ENCODE assay signal across 9 cellular contexts in genomic region chr2:219352448-219353023, GRCh38. TPM values are rescaled to one million over a fixed set of nuclear protein-coding genes. Genes with fewer than 3 reads are reported as not detected.
DNase-seq lines count a peak whose midpoint lies in the region; ATAC-seq and TF ChIP-seq lines count a peak whose summit lies in the region.
"Had no signal": no experiment of that assay in that cellular context is flagged by ENCODE, and none has a peak within 500 bp of the region (broad histone marks: within the 10 kb centered on the region; RNA-seq: fewer than 3 reads in every experiment).

No MANE protein-coding gene starts in this region.

- H3K27ac ChIP-seq in dorsolateral prefrontal cortex (no peak overlapping the region), mesenchymal stem cell (ENCODE audit: low read length, poor library complexity, severe bottlenecking) (no peak overlapping the region)

- H3K4ac ChIP-seq in mesenchymal stem cell (ENCODE audit: low read depth in 1 of 2, low read length in 2 of 2), result no peak overlapping the region

- H4K91ac ChIP-seq in mesenchymal stem cell (ENCODE audit: low read length), result no peak overlapping the region

- H3K23ac ChIP-seq in mesenchymal stem cell (ENCODE audit: low read length in 2 of 2), result no peak overlapping the region

- intact Hi-C loops in Caco-2 (cut with micrococcal nuclease; ENCODE audit: unreplicated experiment) (loop anchor here (2.0 kb wide), 1 partner anchor 192 kb away; the partner anchor contains the start of gene NHEJ1), dorsolateral prefrontal cortex (cut with DNase I) (no loop called here)

- no peak overlapping the region for H2AK5ac ChIP-seq in mesenchymal stem cell (ENCODE audit: low read length, severe bottlenecking)

- no peak overlapping the region for H2BK12ac ChIP-seq in mesenchymal stem cell (ENCODE audit: low read length in 2 of 2)

- H3K27me3 ChIP-seq in Caco-2 (replicated peaks; ENCODE audit: control insufficient read depth, insufficient read depth, low read length) (no peaks in the 10 kb centered on the region), dorsolateral prefrontal cortex (peaks cover 0 to 46% (median 20%) of the 10 kb centered on the region in 45 donors), mesenchymal stem cell (ENCODE audit: control insufficient read depth in 1 of 2, insufficient read depth in 1 of 2, low read length in 2 of 2) (peaks cover 29 to 76% of the 10 kb centered on the region in 2 experiments)

- H3K27me3 Mint-ChIP-seq in Caco-2 (ENCODE audit: insufficient read depth, unreplicated experiment), result peaks cover 16% of the 10 kb centered on the region

- DNase-seq in Caco-2 (peak; percentile 56 to 69), HEK293T (ENCODE audit: extremely low spot score) (peak; percentile 79), NCI-H460 (ENCODE audit: extremely low read depth, low read depth) (peak; percentile 70), dorsolateral prefrontal cortex (peak; percentile 30 to 87 (median 64)), mesenchymal stem cell (peak; percentile 70)
- peak; percentile 56 to 66 for DNase-seq in activated CD4-positive, alpha-beta T cell treated with anti-CD3 and anti-CD28 coated beads, Interleukin-2, amount 50 U/mL, for 4 hours
- peak; percentile 88 for DNase-seq in stimulated activated CD8-positive, alpha-beta memory T cell treated with anti-CD3 and anti-CD28 coated beads, Interleukin-4, amount 100 ng/mL, for 48 hours

- no peak overlapping the region for H2BK5ac ChIP-seq in mesenchymal stem cell (ENCODE audit: low read depth, low read length, poor library complexity, severe bottlenecking)

- no peaks in the 10 kb centered on the region for H3K36me3 Mint-ChIP-seq in Caco-2 (ENCODE audit: insufficient read depth, unreplicated experiment)

- no peaks in the 10 kb centered on the region for H3K4me1 Mint-ChIP-seq in Caco-2 (ENCODE audit: low read depth, unreplicated experiment)
- H3K4me1 Mint-ChIP-seq: activated naive CD4-positive, alpha-beta T cell treated with anti-CD3 and anti-CD28 coated beads, Interleukin-2, amount 50 U/mL, for 24 hours had no signal

- TF ChIP-seq CTCF in Caco-2 (IDR thresholded peaks at IDR 0.05; ENCODE audit: insufficient read depth in 1 of 2, low read depth in 1 of 2, low read length in 1 of 2, severe bottlenecking in 1 of 2, unreplicated experiment in 1 of 2) (peak; percentile 51 to 54), dorsolateral prefrontal cortex (IDR thresholded peaks at IDR 0.05 in 54 of 56, conservative IDR thresholded peaks at IDR 0.05 in 2 of 56; ENCODE audit: low read depth in 1 of 56, partially characterized antibody in 56 of 56) (peak; percentile 38 to 75 (median 64))

- H3K14ac ChIP-seq in mesenchymal stem cell (ENCODE audit: low read length in 2 of 2), result no peak overlapping the region

- no peaks in the 10 kb centered on the region for H3K36me3 ChIP-seq in Caco-2 (ENCODE audit: control insufficient read depth, insufficient read depth, low read length)
- H3K36me3 ChIP-seq in mesenchymal stem cell (ENCODE audit: control insufficient read depth in 1 of 2, insufficient read depth in 2 of 2, low read depth in 1 of 2, low read length in 2 of 2), result no peaks in the 10 kb centered on the region

- no peak overlapping the region for H3K9ac ChIP-seq in mesenchymal stem cell (ENCODE audit: low read length)

- no peak overlapping the region for H3K27ac Mint-ChIP-seq in Caco-2 (ENCODE audit: unreplicated experiment)
- H3K27ac Mint-ChIP-seq: activated naive CD4-positive, alpha-beta T cell treated with anti-CD3 and anti-CD28 coated beads, Interleukin-2, amount 50 U/mL, for 24 hours had no signal

- H3K4me2 ChIP-seq in mesenchymal stem cell (ENCODE audit: low read length, poor library complexity, severe bottlenecking), result no peak overlapping the region

- H3K9me3 ChIP-seq in Caco-2 (no peaks in the 10 kb centered on the region), mesenchymal stem cell (ENCODE audit: control insufficient read depth, low read length) (no peaks in the 10 kb centered on the region)

- no peak for ATAC-seq in HG02884 (IDR thresholded peaks at IDR 0.05; ENCODE audit: unreplicated experiment)

- no peak overlapping the region for H3K4me3 Mint-ChIP-seq in Caco-2 (ENCODE audit: unreplicated experiment)
- H3K4me3 Mint-ChIP-seq: activated naive CD4-positive, alpha-beta T cell treated with anti-CD3 and anti-CD28 coated beads, Interleukin-2, amount 50 U/mL, for 24 hours had no signal

- no peak overlapping the region for H3K18ac ChIP-seq in mesenchymal stem cell (ENCODE audit: low read depth in 1 of 2, low read length in 2 of 2)

- H3K4me3 ChIP-seq in Caco-2 (ENCODE audit: low read depth, low read length), result no peak overlapping the region
- no peak overlapping the region for H3K4me3 ChIP-seq in dorsolateral prefrontal cortex
- no peak overlapping the region for H3K4me3 ChIP-seq in mesenchymal stem cell (ENCODE audit: insufficient read depth in 1 of 2, low read depth in 1 of 2, low read length in 2 of 2)

- H4K8ac ChIP-seq in mesenchymal stem cell (ENCODE audit: low read length), result no peak overlapping the region

- WGBS in mesenchymal stem cell, result 38% methylated on average over 5 of the region's 5 CpGs

- H3K9me3 Mint-ChIP-seq in Caco-2 (ENCODE audit: unreplicated experiment), result no peaks in the 10 kb centered on the region
- H3K9me3 Mint-ChIP-seq: activated naive CD4-positive, alpha-beta T cell treated with anti-CD3 and anti-CD28 coated beads, Interleukin-2, amount 50 U/mL, for 24 hours had no signal

- no peak overlapping the region for H2BK120ac ChIP-seq in mesenchymal stem cell (ENCODE audit: low read depth, low read length)

- POLR2A ChIA-PET in Caco-2 (lab: Charles Lee) (no interaction called here), HEK293T (lab: Yijun Ruan, JAX) (no interaction called here)

- H3K4me1 ChIP-seq in Caco-2 (no peaks in the 10 kb centered on the region), mesenchymal stem cell (ENCODE audit: control insufficient read depth, insufficient read depth, low read depth, low read length) (no peaks in the 10 kb centered on the region)

- no peak overlapping the region for H2BK15ac ChIP-seq in mesenchymal stem cell (ENCODE audit: low read depth, poor library complexity, severe bottlenecking)

- H2AFZ ChIP-seq in mesenchymal stem cell (ENCODE audit: low read depth, low read length), result no peak overlapping the region

- CTCF ChIA-PET in Caco-2 (lab: Charles Lee) (interaction anchor here (1.4 kb wide), 1 partner anchor 58 kb away, joined by 6 read pairs; no protein-coding TSS in a partner anchor), HEK293T (lab: Yijun Ruan, JAX) (interaction anchor here (1.3 kb wide), 1 partner anchor 58 kb away, joined by 3 read pairs; no protein-coding TSS in a partner anchor)

- BruUV-seq in Caco-2 (replicated peaks; lab: Mats Ljungman, UMichigan), result no TSS peak

- no peaks in the 10 kb centered on the region for H3K79me1 ChIP-seq in mesenchymal stem cell (replicated peaks; ENCODE audit: low read length, poor library complexity, severe bottlenecking)

TF ChIP-seq in HEK293T, 16 proteins besides CTCF, POLR2A, EP300 and RAD21:
- no peak for TF ChIP-seq TARDBP (IDR thresholded peaks at IDR 0.05)
- TF ChIP-seq L3MBTL2 (conservative IDR thresholded peaks at IDR 0.05), result no peak
- TF ChIP-seq CTBP1 (IDR thresholded peaks at IDR 0.05; ENCODE audit: borderline replicate concordance), result no peak
- TF ChIP-seq ELF4 (IDR thresholded peaks at IDR 0.05), result no peak
- TF ChIP-seq FOXM1 (IDR thresholded peaks at IDR 0.05; ENCODE audit: borderline replicate concordance), result no peak
- no peak for TF ChIP-seq FOXA1 (IDR thresholded peaks at IDR 0.05)

RNA-seq across cellular contexts. Expression of gene RESP18, which starts 20.0 kb away (rescaled TPM):
- total RNA-seq in Caco-2 (2022) (not detected in 2 replicates), dorsolateral prefrontal cortex (1 to 10 TPM in 88 of 120 experiments, under 1 TPM in 12, not detected in 20; 0.72 to 5.7 (median 1.9) TPM)
- not detected in 2 replicates for total RNA-seq in NCI-H460 (2014; rRNA removed; shearing (Covaris generic))
- not detected in 2 replicates for polyA plus RNA-seq in NCI-H460 (2014; cell fraction: nucleus; rRNA removed)
- not detected for polyA plus RNA-seq in mesenchymal stem cell (2013, experiment 1 of 2)
- polyA plus RNA-seq in mesenchymal stem cell (2013, experiment 2 of 2), result not detected

RNA-seq across cellular contexts. Expression of gene DNPEP, which starts 35.2 kb away (rescaled TPM):
- total RNA-seq in Caco-2 (2022) (102 and 103 TPM in 2 replicates), dorsolateral prefrontal cortex (10 to 100 TPM; 22.8 to 48.2 (median 32.1) TPM)
- 50.8 and 55.2 TPM in 2 replicates for total RNA-seq in NCI-H460 (2014; rRNA removed; shearing (Covaris generic))
- polyA plus RNA-seq in NCI-H460 (2014; cell fraction: nucleus; rRNA removed), result 119 and 121 TPM in 2 replicates
- polyA plus RNA-seq in mesenchymal stem cell (2013, experiment 1 of 2), result 67.3 TPM
- 68.7 TPM for polyA plus RNA-seq in mesenchymal stem cell (2013, experiment 2 of 2)

RNA-seq across cellular contexts. Expression of gene PTPRN, which starts 43.3 kb away (rescaled TPM):
- total RNA-seq in Caco-2 (2022), result not detected in 2 replicates
- 11.3 and 22.7 TPM in 2 replicates for total RNA-seq in NCI-H460 (2014; rRNA removed; shearing (Covaris generic))
- 4.3 and 5.9 TPM in 2 replicates for polyA plus RNA-seq in NCI-H460 (2014; cell fraction: nucleus; rRNA removed)
- 100 to 1,000 TPM in 119 of 120 experiments, 10 to 100 TPM in 1; 85.5 to 353 (median 259) TPM for total RNA-seq in dorsolateral prefrontal cortex
- 0.36 TPM for polyA plus RNA-seq in mesenchymal stem cell (2013, experiment 1 of 2)
- 0.47 TPM for polyA plus RNA-seq in mesenchymal stem cell (2013, experiment 2 of 2)

Comparison
In these comparisons a context has a peak if more than half of its experiments do, and no peak if none do; other contexts are left out.
1. RNA of gene PTPRN, which starts 43.3 kb away (total RNA-seq): 85.5 to 353 TPM in dorsolateral prefrontal cortex and 11.3 to 22.7 TPM in NCI-H460; not detected in Caco-2; every median in the first group is over 10 times any median in the second.
2. Peak in every context shown above with its lines, with median percentiles within 50 percentile points of each other: DNase-seq.